In genomic region chr2:241796610-241797138, GRCh38 we compare ENCODE assay signal across 18 cellular contexts. TPM values are rescaled to one million over a fixed set of nuclear protein-coding genes. Genes with fewer than 3 reads are reported as not detected.
A peak's percentile ranks its signal among the peaks of the same experiment; 100 is the strongest.
DNase-seq lines count a peak whose midpoint lies in the region; ATAC-seq and TF ChIP-seq lines count a peak whose summit lies in the region.
"Had no signal": no experiment of that assay in that cellular context is flagged by ENCODE, and none has a peak within 500 bp of the region (broad histone marks: within the 10 kb centered on the region; RNA-seq: fewer than 3 reads in every experiment).

No MANE protein-coding gene starts in this region.

- CTCF ChIA-PET in HEK293 (lab: Yijun Ruan, JAX): interaction anchor here (0.7 kb wide), 1 partner anchor 56 kb away, joined by 3 read pairs; no protein-coding TSS in a partner anchor

- H3K4me1 ChIP-seq in HEK293 (ENCODE audit: control insufficient read depth, insufficient read depth, low read length): no peaks in the 10 kb centered on the region
- H3K4me1 ChIP-seq in trophoblast cell (ENCODE audit: control insufficient read depth in 1 of 2, insufficient read depth in 2 of 2, low read length in 2 of 2): peaks cover 0 to under 1% of the 10 kb centered on the region in 2 experiments
- H3K4me1 ChIP-seq: adrenal gland, gastroesophageal sphincter had no signal

- peak; percentile 1 for DNase-seq in T-helper 2 cell treated with Interferon-gamma antibody and Interleukin-4, amounts not matched to agents 5 μg/mL and 100 μg/mL, for 36 hours (ENCODE audit: low spot score)
- DNase-seq in T-helper 2 cell: no peak
- DNase-seq in iPS-NIHi11 (ENCODE audit: low spot score): peak; percentile 11
- peak; percentile 2 for DNase-seq in stimulated activated naive CD8-positive, alpha-beta T cell treated with anti-CD3 and anti-CD28 coated beads, Interleukin-15, Interleukin-2, amounts not matched to agents 100 U/mL and 50 U/mL, for 24 hours
- DNase-seq in trophoblast cell: no peak
- DNase-seq: DMS153, HCEC 1CT, NCI-H1417, NCI-H526, SIG-M5 had no signal

- no peak overlapping the region for H4K8ac ChIP-seq in trophoblast cell (ENCODE audit: low read depth, low read length)

- no peak for TF ChIP-seq CTCF in HEK293 (tag by site-specific recombination; IDR thresholded peaks at IDR 0.05)

- H3K9me3 ChIP-seq in HEK293 (ENCODE audit: control insufficient read depth, insufficient read depth, low read depth, low read length): no peaks in the 10 kb centered on the region
- H3K9me3 ChIP-seq in trophoblast cell (ENCODE audit: insufficient read depth, low read depth, low read length): peaks cover 6% of the 10 kb centered on the region
- H3K9me3 ChIP-seq: adrenal gland, gastroesophageal sphincter had no signal

- H3K27ac ChIP-seq in HEK293 (ENCODE audit: extremely low read depth, low read depth, low read length) (no peak overlapping the region), trophoblast cell (ENCODE audit: low read depth, low read length) (no peak overlapping the region)
- H3K27ac ChIP-seq: adrenal gland, C4-2B, dorsolateral prefrontal cortex, gastroesophageal sphincter had no signal

- H3K27ac Mint-ChIP-seq in T-helper 2 cell treated with Interferon-gamma antibody and Interleukin-4, amounts not matched to agents 5 μg/mL and 100 μg/mL, for 36 hours: no peak overlapping the region
- H3K27ac Mint-ChIP-seq: T-helper 17 cell had no signal

- no peak overlapping the region for H2BK12ac ChIP-seq in trophoblast cell (ENCODE audit: low read length)

- H4K12ac ChIP-seq in trophoblast cell (ENCODE audit: low read depth, low read length): no peak overlapping the region

- H3K4ac ChIP-seq in trophoblast cell (ENCODE audit: low read depth, low read length): no peak overlapping the region

- no peak overlapping the region for H3K18ac ChIP-seq in trophoblast cell (ENCODE audit: low read length)

- peaks cover 12% of the 10 kb centered on the region for H3K9me3 Mint-ChIP-seq in T-helper 2 cell treated with Interferon-gamma antibody and Interleukin-4, amounts not matched to agents 5 μg/mL and 100 μg/mL, for 36 hours

- no peak overlapping the region for H2AFZ ChIP-seq in trophoblast cell (ENCODE audit: insufficient read depth, low read length, poor library complexity)

- H2BK5ac ChIP-seq in trophoblast cell (ENCODE audit: low read depth, low read length, poor library complexity): no peak overlapping the region

- no peaks in the 10 kb centered on the region for H3K79me1 ChIP-seq in trophoblast cell (ENCODE audit: low read length)

- H4K91ac ChIP-seq in trophoblast cell (ENCODE audit: low read depth, low read length): no peak overlapping the region

- no peak overlapping the region for H3K14ac ChIP-seq in trophoblast cell (ENCODE audit: low read length)

- no peaks in the 10 kb centered on the region for H3K4me1 Mint-ChIP-seq in T-helper 2 cell treated with Interferon-gamma antibody and Interleukin-4, amounts not matched to agents 5 μg/mL and 100 μg/mL, for 36 hours (ENCODE audit: low read depth)

- no peak overlapping the region for H3K23ac ChIP-seq in trophoblast cell (ENCODE audit: low read length)

- no CpG with 5 or more reads among the region's 13 CpGs for WGBS in trophoblast cell (ENCODE audit: extremely low coverage, insufficient coverage, insufficient read length)

- H3K4me3 Mint-ChIP-seq in T-helper 2 cell treated with Interferon-gamma antibody and Interleukin-4, amounts not matched to agents 5 μg/mL and 100 μg/mL, for 36 hours: no peak overlapping the region
- H3K4me3 Mint-ChIP-seq: T-helper 17 cell had no signal

- no peaks in the 10 kb centered on the region for H3K27me3 Mint-ChIP-seq in T-helper 2 cell treated with Interferon-gamma antibody and Interleukin-4, amounts not matched to agents 5 μg/mL and 100 μg/mL, for 36 hours (ENCODE audit: low read depth)
- H3K27me3 Mint-ChIP-seq: T-helper 17 cell had no signal

- H3K27me3 ChIP-seq in trophoblast cell (ENCODE audit: insufficient read depth, low read length): no peaks in the 10 kb centered on the region
- H3K27me3 ChIP-seq: adrenal gland, dorsolateral prefrontal cortex had no signal

- no peak for ATAC-seq in stimulated activated naive CD8-positive, alpha-beta T cell treated with anti-CD3 and anti-CD28 coated beads, Interleukin-15, Interleukin-2, amounts not matched to agents 100 U/mL and 50 U/mL, for 24 hours
- ATAC-seq in HG02610 (IDR thresholded peaks at IDR 0.05; ENCODE audit: unreplicated experiment) (no peak), GM18502 (IDR thresholded peaks at IDR 0.05; ENCODE audit: poor library complexity, unreplicated experiment) (no peak)
- ATAC-seq: gastroesophageal sphincter, T-helper 17 cell had no signal

- H3K9ac ChIP-seq in trophoblast cell (ENCODE audit: low read length): no peak overlapping the region

- no peak overlapping the region for H2BK120ac ChIP-seq in trophoblast cell (ENCODE audit: insufficient read depth, low read length, poor library complexity)

- H3K4me3 ChIP-seq in HEK293 (ENCODE audit: low read depth, low read length) (no peak overlapping the region), trophoblast cell (ENCODE audit: low read depth, low read length) (no peak overlapping the region)
- H3K4me3 ChIP-seq: adrenal gland, dorsolateral prefrontal cortex, gastroesophageal sphincter had no signal

- no peak overlapping the region for H3K4me2 ChIP-seq in trophoblast cell (ENCODE audit: low read length)

- no peaks in the 10 kb centered on the region for H3K36me3 Mint-ChIP-seq in T-helper 2 cell treated with Interferon-gamma antibody and Interleukin-4, amounts not matched to agents 5 μg/mL and 100 μg/mL, for 36 hours (ENCODE audit: low read depth)

- H2AK5ac ChIP-seq in trophoblast cell (ENCODE audit: low read length): no peak overlapping the region

- H3K36me3 ChIP-seq in HEK293 (ENCODE audit: control insufficient read depth in 2 of 2, insufficient read depth in 1 of 2, low read length in 2 of 2) (no peaks in the 10 kb centered on the region), trophoblast cell (ENCODE audit: control insufficient read depth in 1 of 2, insufficient read depth in 2 of 2, low read length in 2 of 2) (no peaks in the 10 kb centered on the region)
- H3K36me3 ChIP-seq: adrenal gland, gastroesophageal sphincter had no signal

- no peaks in the 10 kb centered on the region for H3K79me2 ChIP-seq in trophoblast cell (ENCODE audit: control insufficient read depth, insufficient read depth, low read length, poor library complexity)

- POLR2A ChIA-PET in HEK293 (lab: Yijun Ruan, JAX): no interaction called here

TF ChIP-seq in HEK293, 187 proteins besides CTCF, POLR2A, EP300 and RAD21:
- TF ChIP-seq ZNF677 (tag by site-specific recombination; IDR thresholded peaks at IDR 0.05) (no peak), ZSCAN4 (tag by site-specific recombination; IDR thresholded peaks at IDR 0.05) (no peak), ZNF121 (tag by site-specific recombination; IDR thresholded peaks at IDR 0.05) (0 out of 2 replicates have a peak, but pooled peaks have one; percentile 39)
TF ChIP-seq in HEK293: peak in this region for 1.

RNA-seq across cellular contexts. Expression of gene NEU4, which starts 12.3 kb away (rescaled TPM):
- 0.11 and 0.19 TPM in 2 replicates for polyA plus RNA-seq in trophoblast cell (2013)

RNA-seq across cellular contexts. Expression of gene GAL3ST2, which starts 20.1 kb away (rescaled TPM):
- polyA plus RNA-seq in trophoblast cell (2013): 0.19 and 0.24 TPM in 2 replicates

Comparison
In these comparisons a context has a peak if more than half of its experiments do, and no peak if none do; other contexts are left out.
1. DNase-seq: peak in T-helper 2 cell treated with Interferon-gamma antibody and Interleukin-4, amounts not matched to agents 5 μg/mL and 100 μg/mL, for 36 hours (single experiment), iPS-NIHi11 (single experiment) and stimulated activated naive CD8-positive, alpha-beta T cell treated with anti-CD3 and anti-CD28 coated beads, Interleukin-15, Interleukin-2, amounts not matched to agents 100 U/mL and 50 U/mL, for 24 hours (single experiment); none in T-helper 2 cell (0 of 5) and trophoblast cell (0 of 2).